In genomic region chr17:77450742-77451270, GRCh38 we compare ENCODE assay signal across 8 cellular contexts.
A peak's percentile ranks its signal among the peaks of the same experiment; 100 is the strongest.
DNase-seq lines count a peak whose midpoint lies in the region; ATAC-seq and TF ChIP-seq lines count a peak whose summit lies in the region.

No MANE protein-coding gene starts in this region.

- H3K9me3 Mint-ChIP-seq in activated CD8-positive, alpha-beta T cell treated with anti-CD3 and anti-CD28 coated beads, Interleukin-2, amount 10 ng/mL, durations not matched to agents 7 days and 5 days (ENCODE audit: insufficient read depth) = no peaks in the 10 kb centered on the region

- ATAC-seq in activated CD8-positive, alpha-beta T cell treated with anti-CD3 and anti-CD28 coated beads, Interleukin-2, amount 10 ng/mL, durations not matched to agents 7 days and 5 days = no peak

- TF ChIP-seq POLR2A in spleen (IDR thresholded peaks at IDR 0.05) = no peak

- intact Hi-C loops in spleen (cut with DNase I; ENCODE audit: low total_unique reads) = no loop called here

- peaks cover 64% of the 10 kb centered on the region for H3K4me1 Mint-ChIP-seq in activated CD8-positive, alpha-beta T cell treated with anti-CD3 and anti-CD28 coated beads, Interleukin-2, amount 10 ng/mL, durations not matched to agents 7 days and 5 days (ENCODE audit: low read depth)

- POLR2A ChIA-PET in HEK293 (lab: Yijun Ruan, JAX) = interaction anchor here (0.6 to 1.5 kb wide), 4 partner anchors 15 to 77 kb away, joined by 3 to 5 read pairs (median 4); no protein-coding TSS in a partner anchor
- POLR2A ChIA-PET in activated CD8-positive, alpha-beta T cell treated with anti-CD3 and anti-CD28 coated beads, Interleukin-2, amount 10 ng/mL, durations not matched to agents 7 days and 5 days (lab: Charles Lee) = interaction anchor here (1.0 to 8.5 kb wide), 6 partner anchors 10 to 59 kb away, joined by 3 to 169 read pairs (median 8); no protein-coding TSS in a partner anchor

- peaks cover 78% of the 10 kb centered on the region for H3K36me3 Mint-ChIP-seq in activated CD8-positive, alpha-beta T cell treated with anti-CD3 and anti-CD28 coated beads, Interleukin-2, amount 10 ng/mL, durations not matched to agents 7 days and 5 days (ENCODE audit: low read depth)

- H3K4me3 Mint-ChIP-seq in activated CD8-positive, alpha-beta T cell treated with anti-CD3 and anti-CD28 coated beads, Interleukin-2, amount 10 ng/mL, durations not matched to agents 7 days and 5 days = peak overlapping the region; percentile 85

- H3K27ac ChIP-seq in HEK293 (ENCODE audit: extremely low read depth, low read depth, low read length) (no peak overlapping the region; the same call in 1 of the 2 replicates), iPS DF 6.9 (ENCODE audit: low read length) (no peak overlapping the region), spleen (peak overlapping the region; percentile 83 to 97 (median 92))

- no peaks in the 10 kb centered on the region for H3K36me3 ChIP-seq in HEK293 (ENCODE audit: control insufficient read depth in 2 of 2, insufficient read depth in 1 of 2, low read length in 2 of 2)
- H3K36me3 ChIP-seq in iPS DF 6.9 (ENCODE audit: control insufficient read depth, insufficient read depth, low read length) = no peaks in the 10 kb centered on the region
- peaks cover 0 to 23% (median 0%) of the 10 kb centered on the region in 6 donors for H3K36me3 ChIP-seq in spleen

- peaks cover 10% of the 10 kb centered on the region for H3K4me1 ChIP-seq in HEK293 (ENCODE audit: control insufficient read depth, insufficient read depth, low read length)
- peaks cover 18% of the 10 kb centered on the region for H3K4me1 ChIP-seq in iPS DF 6.9 (ENCODE audit: control insufficient read depth, insufficient read depth, low read length)
- peaks cover 66 to 100% (median 97%) of the 10 kb centered on the region in 6 donors for H3K4me1 ChIP-seq in spleen

- TF ChIP-seq CTCF in HEK293 (tag by site-specific recombination; IDR thresholded peaks at IDR 0.05) (no peak), spleen (IDR thresholded peaks at IDR 0.05 in 8 of 11, conservative IDR thresholded peaks at IDR 0.05 in 3 of 11) (no peak)

- H3K27ac Mint-ChIP-seq in activated CD8-positive, alpha-beta T cell treated with anti-CD3 and anti-CD28 coated beads, Interleukin-2, amount 10 ng/mL, durations not matched to agents 7 days and 5 days = peak overlapping the region; percentile 93

- CTCF ChIA-PET in HEK293 (lab: Yijun Ruan, JAX) = interaction anchor here (0.6 to 2.2 kb wide), 5 partner anchors 21 to 179 kb away, joined by 3 to 16 read pairs (median 3); no protein-coding TSS in a partner anchor
- CTCF ChIA-PET in activated CD8-positive, alpha-beta T cell treated with anti-CD3 and anti-CD28 coated beads, Interleukin-2, amount 10 ng/mL, durations not matched to agents 7 days and 5 days (lab: Charles Lee) = interaction anchor here (0.9 to 6.4 kb wide), 7 partner anchors 9 to 50 kb away, joined by 3 to 55 read pairs (median 28); no protein-coding TSS in a partner anchor

- H3K4me3 ChIP-seq in HEK293 (ENCODE audit: low read depth, low read length) (peak overlapping the region; percentile 39), iPS DF 6.9 (ENCODE audit: low read length) (peak overlapping the region; percentile 48; the same call in 1 of the 2 replicates), spleen (peak overlapping the region; percentile 53 to 81 (median 69))

- WGBS in iPS DF 6.9 (ENCODE audit: insufficient coverage, insufficient read length) = no CpG with 5 or more reads among the region's 11 CpGs
- 8 to 25% (median 18%) methylated on average over 7 to 11 of the region's 11 CpGs for WGBS in spleen, 5 donors

- no peaks in the 10 kb centered on the region for H3K27me3 Mint-ChIP-seq in activated CD8-positive, alpha-beta T cell treated with anti-CD3 and anti-CD28 coated beads, Interleukin-2, amount 10 ng/mL, durations not matched to agents 7 days and 5 days (ENCODE audit: low read depth)

- no peak for DNase-seq in activated CD8-positive, alpha-beta T cell treated with anti-CD3 and anti-CD28 coated beads, Interleukin-2, amount 10 ng/mL, durations not matched to agents 7 days and 5 days
- DNase-seq in iPS DF 6.9 (ENCODE audit: low read depth, low spot score) (no peak), spleen (no peak), NCI-H2107 (lab: John Stamatoyannopoulos, UW) (no peak), D341Med (ENCODE audit: low spot score) (no peak), COR-L47 (lab: John Stamatoyannopoulos, UW) (no peak)
- no peak for DNase-seq in NK-92 treated with Interleukin-12 subunit alpha and Interleukin-12 subunit beta, amount 100 ng/mL, for 24 hours (lab: John Stamatoyannopoulos, UW)

- no peaks in the 10 kb centered on the region for H3K9me3 ChIP-seq in HEK293 (ENCODE audit: control insufficient read depth, insufficient read depth, low read depth, low read length)
- H3K9me3 ChIP-seq in iPS DF 6.9 (ENCODE audit: control insufficient read depth, insufficient read depth, low read length) = no peaks in the 10 kb centered on the region
- no peaks in the 10 kb centered on the region for H3K9me3 ChIP-seq in spleen

- H3K27me3 ChIP-seq in iPS DF 6.9 (ENCODE audit: control insufficient read depth, insufficient read depth, low read length) = no peaks in the 10 kb centered on the region
- no peaks in the 10 kb centered on the region for H3K27me3 ChIP-seq in spleen (replicated peaks in 1 of 7)

TF ChIP-seq in HEK293, 187 proteins besides CTCF, POLR2A, EP300 and RAD21:
- TF ChIP-seq ZNF626 (tag by site-specific recombination; IDR thresholded peaks at IDR 0.05) (no peak), ZNF623 (tag by site-specific recombination; IDR thresholded peaks at IDR 0.05) (no peak), PRDM1 (tag by site-specific recombination; IDR thresholded peaks at IDR 0.05) (0 out of 2 replicates have a peak, but pooled peaks have one; percentile 18), ZSCAN18 (tag by site-specific recombination; IDR thresholded peaks at IDR 0.05) (no peak)

Comparison
In these comparisons a context has a peak if more than half of its experiments do, and no peak if none do; other contexts are left out.
1. H3K27ac ChIP-seq: peak in spleen (8 of 8); none in HEK293 (single experiment) and iPS DF 6.9 (single experiment).
2. Peak in every context shown above with its lines, with median percentiles within 50 percentile points of each other: H3K4me3 ChIP-seq.